ENCODE assay signal across 11 cellular contexts in the genomic region with DNA sequence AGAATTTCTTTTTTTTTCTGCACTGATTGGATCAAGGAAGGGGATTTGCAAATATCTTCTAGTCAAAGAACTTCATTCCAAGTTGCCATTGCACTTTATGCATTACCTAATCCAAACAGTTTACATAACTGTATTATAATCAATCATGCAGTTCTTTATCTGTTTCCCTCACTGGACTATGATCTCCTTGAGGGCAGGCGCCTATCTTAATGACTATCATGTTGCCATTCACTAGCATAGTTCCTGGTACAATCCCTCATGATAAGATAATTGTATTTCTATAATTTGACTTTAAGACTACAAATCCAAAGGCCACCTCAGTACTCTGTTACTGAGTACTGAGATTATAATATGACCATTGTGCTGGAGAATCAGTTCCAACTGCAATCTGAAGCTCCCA.
"Had no signal": no experiment of that assay in that cellular context is flagged by ENCODE, and none has a peak within 500 bp of the region (broad histone marks: within the 10 kb centered on the region; RNA-seq: fewer than 3 reads in every experiment).

No MANE protein-coding gene starts in this region.

- DNase-seq: GM23248, GOT3, H7, H9, HCEC 1CT, HFFc6 had no signal

- H3K9ac ChIP-seq: GM23248 had no signal

- H3K4me2 ChIP-seq: GM23338 had no signal

- H2AFZ ChIP-seq: GM23248, GM23338 had no signal

- H3K27ac ChIP-seq: GM23248 had no signal

- H3K9me3 ChIP-seq: HAP-1 had no signal

- FAIRE-seq: H1, H54 had no signal

- ATAC-seq: GM23338, HCT116 had no signal

- H3K4me3 ChIP-seq: GM23248, GM23338, HAP-1 had no signal

- H3K4me1 ChIP-seq: HAP-1 had no signal

- H3K36me3 ChIP-seq: HAP-1 had no signal
